Comparison of ENCODE assay signal across 1 cellular context in the genomic region with DNA sequence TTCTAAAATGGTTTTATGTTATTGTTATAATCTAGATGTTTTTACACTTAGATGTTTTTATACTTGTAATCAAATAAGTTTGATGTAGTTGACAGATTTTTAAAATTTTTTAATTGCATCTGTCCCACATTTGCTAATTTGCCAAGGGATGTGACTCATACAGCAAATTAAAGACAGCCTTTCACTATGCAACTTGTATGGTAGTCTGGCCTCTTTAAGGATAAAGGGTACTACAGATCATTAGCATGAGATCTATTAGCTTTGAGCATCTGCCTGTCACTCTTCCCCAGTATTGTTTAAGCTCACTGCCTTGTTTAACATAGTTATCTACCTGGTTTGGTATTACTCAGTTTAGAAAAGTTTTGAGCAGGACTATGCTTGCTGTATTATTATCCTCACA.
TF ChIP-seq lines count a peak whose summit lies in the region.

No MANE protein-coding gene starts in this region.

TF ChIP-seq in IMR-90, 13 proteins besides CTCF, POLR2A, EP300 and RAD21:
- TF ChIP-seq MXI1 (IDR thresholded peaks at IDR 0.05; ENCODE audit: borderline replicate concordance, low read depth, low read length): no peak
- TF ChIP-seq SMC3 (IDR thresholded peaks at IDR 0.05; ENCODE audit: low read depth, low read length): no peak
- TF ChIP-seq RCOR1 (IDR thresholded peaks at IDR 0.05; ENCODE audit: insufficient replicate concordance, low read length): no peak
- TF ChIP-seq MAFK (IDR thresholded peaks at IDR 0.05; ENCODE audit: low read depth, low read length): no peak
- TF ChIP-seq FOS (IDR thresholded peaks at IDR 0.05; ENCODE audit: low read depth, low read length): no peak
- TF ChIP-seq MAZ (IDR thresholded peaks at IDR 0.05; ENCODE audit: borderline replicate concordance, low read depth, low read length): no peak
- TF ChIP-seq USF2 (IDR thresholded peaks at IDR 0.05; ENCODE audit: low read depth, low read length): no peak
- TF ChIP-seq CEBPB (IDR thresholded peaks at IDR 0.05; ENCODE audit: low read depth, low read length): no peak
- TF ChIP-seq, protein P1, sequence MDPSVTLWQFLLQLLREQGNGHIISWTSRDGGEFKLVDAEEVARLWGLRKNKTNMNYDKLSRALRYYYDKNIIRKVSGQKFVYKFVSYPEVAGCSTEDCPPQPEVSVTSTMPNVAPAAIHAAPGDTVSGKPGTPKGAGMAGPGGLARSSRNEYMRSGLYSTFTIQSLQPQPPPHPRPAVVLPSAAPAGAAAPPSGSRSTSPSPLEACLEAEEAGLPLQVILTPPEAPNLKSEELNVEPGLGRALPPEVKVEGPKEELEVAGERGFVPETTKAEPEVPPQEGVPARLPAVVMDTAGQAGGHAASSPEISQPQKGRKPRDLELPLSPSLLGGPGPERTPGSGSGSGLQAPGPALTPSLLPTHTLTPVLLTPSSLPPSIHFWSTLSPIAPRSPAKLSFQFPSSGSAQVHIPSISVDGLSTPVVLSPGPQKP (IDR thresholded peaks at IDR 0.05; ENCODE audit: borderline replicate concordance, low read depth, low read length): no peak
- TF ChIP-seq BHLHE40 (IDR thresholded peaks at IDR 0.05; ENCODE audit: low read depth, low read length): no peak
- no peak for TF ChIP-seq RFX5 (IDR thresholded peaks at IDR 0.05; ENCODE audit: low read depth, low read length)
- no peak for TF ChIP-seq CHD1 (IDR thresholded peaks at IDR 0.05; ENCODE audit: low read depth, low read length)
- no peak for TF ChIP-seq NFE2L2 (IDR thresholded peaks at IDR 0.05; ENCODE audit: low read depth, low read length)
